Comparison of ENCODE assay signal across 34 cellular contexts in genomic region chr6:117916483-117916882, GRCh38. TPM values are rescaled to one million over a fixed set of nuclear protein-coding genes. Genes with fewer than 3 reads are reported as not detected.
"Had no signal": no experiment of that assay in that cellular context is flagged by ENCODE, and none has a peak within 500 bp of the region (broad histone marks: within the 10 kb centered on the region; RNA-seq: fewer than 3 reads in every experiment).

No MANE protein-coding gene starts in this region.

- DNase-seq: activated effector memory CD4-positive, alpha-beta T cell treated with anti-CD3 and anti-CD28 coated beads, Interleukin-2, amount 50 U/mL, for 16 hours; activated effector memory CD4-positive, alpha-beta T cell treated with Interleukin-2 at 50 U/mL for 16 hours; activated gamma-delta T cell; activated gamma-delta T cell treated with Interleukin-2 at 50 U/mL for 16 hours; activated naive CD4-positive, alpha-beta T cell; activated naive CD4-positive, alpha-beta T cell treated with anti-CD3 and anti-CD28 coated beads for 36 hours; activated naive CD4-positive, alpha-beta T cell treated with anti-CD3 and anti-CD28 coated beads, Interleukin-2, amount 10 ng/mL, durations not matched to agents 7 days and 5 days; activated naive CD4-positive, alpha-beta T cell treated with anti-CD3 and anti-CD28 coated beads, Interleukin-2, amount 50 U/mL, for 16 hours; activated naive CD4-positive, alpha-beta T cell treated with Interleukin-2 at 50 U/mL for 16 hours; activated naive CD8-positive, alpha-beta T cell treated with anti-CD3 and anti-CD28 coated beads for 36 hours; activated naive CD8-positive, alpha-beta T cell treated with anti-CD3 and anti-CD28 coated beads, Interleukin-2, amount 10 ng/mL, durations not matched to agents 7 days and 5 days; activated naive CD8-positive, alpha-beta T cell treated with anti-CD3 and anti-CD28 coated beads, Interleukin-2, amount 50 U/mL, for 24 hours; activated T-cell treated with anti-CD3 and anti-CD28 coated beads, Interleukin-2, amount 50 U/mL, for 1 hour; activated T-cell treated with anti-CD3 and anti-CD28 coated beads, Interleukin-2, amount 50 U/mL, for 24 hours; activated T-cell treated with anti-CD3 and anti-CD28 coated beads, Interleukin-2, amount 50 U/mL, for 4 hours; activated T-cell treated with anti-CD3 and anti-CD28 coated beads, Interleukin-2, amount 50 U/mL, for 48 hours; activated T-cell treated with anti-CD3 and anti-CD28 coated beads, Interleukin-2, amount 50 U/mL, for 72 hours; adrenal gland; amniotic stem cell; amygdala; anterior cingulate cortex; aorta; body of pancreas; brain microvascular endothelial cell; caudate nucleus; central memory CD4-positive, alpha-beta T cell; cerebellar nuclear complex had no signal

- H3K27ac ChIP-seq: adrenal gland, ascending aorta, body of pancreas, brain microvascular endothelial cell, breast epithelium had no signal

- H3K4me3 ChIP-seq: adrenal gland, ascending aorta, body of pancreas, breast epithelium had no signal

- ATAC-seq: activated naive CD4-positive, alpha-beta T cell treated with anti-CD3 and anti-CD28 coated beads, Interleukin-2, amount 50 U/mL, for 72 hours; activated naive CD8-positive, alpha-beta T cell treated with anti-CD3 and anti-CD28 coated beads, Interleukin-2, amount 50 U/mL, for 24 hours; activated T-cell treated with anti-CD3 and anti-CD28 coated beads, Interleukin-2, amount 50 U/mL, for 72 hours; activated T-helper 17 cell treated with anti-CD3 and anti-CD28 coated beads, Interleukin-2, amount 50 U/mL, for 72 hours; body of pancreas had no signal

- H3K36me3 ChIP-seq: adrenal gland, ascending aorta, brain microvascular endothelial cell, breast epithelium had no signal

- H3K27me3 ChIP-seq: adrenal gland, ascending aorta, body of pancreas, brain microvascular endothelial cell, breast epithelium had no signal

- H3K9me3 ChIP-seq: adrenal gland, ascending aorta, body of pancreas, breast epithelium had no signal

- H3K4me1 ChIP-seq: breast epithelium had no signal

RNA-seq across cellular contexts. Expression of gene SLC35F1, which starts 9.4 kb away (rescaled TPM):
- total RNA-seq: activated naive CD4-positive, alpha-beta T cell treated with anti-CD3 and anti-CD28 coated beads, Interleukin-2, amount 50 U/mL, for 72 hours; activated naive CD8-positive, alpha-beta T cell treated with anti-CD3 and anti-CD28 coated beads, Interleukin-2, amount 10 ng/mL, durations not matched to agents 7 days and 5 days; activated T-helper 1 cell treated with anti-CD3 and anti-CD28 coated beads, Interleukin-12 subunit alpha, Interleukin-12 subunit beta, Interleukin-2, Interleukin-4 antibody, amounts not matched to agents 30 ng/mL and 10 ng/mL and 1 ng/mL, durations not matched to agents 14 hours and 24 hours and 36 hours; ascending aorta; bronchial epithelial cell; chondrocyte had no signal
